Comparison of ENCODE assay signal across 1 cellular context in genomic region chr17:7015587-7016020, GRCh38.
TF ChIP-seq lines count a peak whose summit lies in the region.

No MANE protein-coding gene starts in this region.

TF ChIP-seq in endothelial cell of umbilical vein, 7 proteins besides CTCF, POLR2A, EP300 and RAD21:
- TF ChIP-seq POLR2AphosphoS5 (IDR thresholded peaks at IDR 0.05; ENCODE audit: insufficient read depth, low read depth, low read length) = no peak
- no peak for TF ChIP-seq MAX (IDR thresholded peaks at IDR 0.05; ENCODE audit: insufficient read depth, insufficient read length)
- no peak for TF ChIP-seq JUN (IDR thresholded peaks at IDR 0.05; ENCODE audit: borderline replicate concordance, insufficient read depth, insufficient read length, low read depth)
- no peak for TF ChIP-seq GATA2 (IDR thresholded peaks at IDR 0.05; ENCODE audit: insufficient read depth, insufficient read length, low read depth, low read length)
- no peak for TF ChIP-seq EZH2 (IDR thresholded peaks at IDR 0.05; ENCODE audit: borderline replicate concordance, low read depth, low read length, severe bottlenecking)
- TF ChIP-seq MYC (IDR thresholded peaks at IDR 0.05; ENCODE audit: low read depth, low read length) = no peak
- no peak for TF ChIP-seq FOS (IDR thresholded peaks at IDR 0.05; ENCODE audit: borderline replicate concordance, insufficient read depth, low read length)
